ENCODE assay signal across 12 cellular contexts in the genomic region with DNA sequence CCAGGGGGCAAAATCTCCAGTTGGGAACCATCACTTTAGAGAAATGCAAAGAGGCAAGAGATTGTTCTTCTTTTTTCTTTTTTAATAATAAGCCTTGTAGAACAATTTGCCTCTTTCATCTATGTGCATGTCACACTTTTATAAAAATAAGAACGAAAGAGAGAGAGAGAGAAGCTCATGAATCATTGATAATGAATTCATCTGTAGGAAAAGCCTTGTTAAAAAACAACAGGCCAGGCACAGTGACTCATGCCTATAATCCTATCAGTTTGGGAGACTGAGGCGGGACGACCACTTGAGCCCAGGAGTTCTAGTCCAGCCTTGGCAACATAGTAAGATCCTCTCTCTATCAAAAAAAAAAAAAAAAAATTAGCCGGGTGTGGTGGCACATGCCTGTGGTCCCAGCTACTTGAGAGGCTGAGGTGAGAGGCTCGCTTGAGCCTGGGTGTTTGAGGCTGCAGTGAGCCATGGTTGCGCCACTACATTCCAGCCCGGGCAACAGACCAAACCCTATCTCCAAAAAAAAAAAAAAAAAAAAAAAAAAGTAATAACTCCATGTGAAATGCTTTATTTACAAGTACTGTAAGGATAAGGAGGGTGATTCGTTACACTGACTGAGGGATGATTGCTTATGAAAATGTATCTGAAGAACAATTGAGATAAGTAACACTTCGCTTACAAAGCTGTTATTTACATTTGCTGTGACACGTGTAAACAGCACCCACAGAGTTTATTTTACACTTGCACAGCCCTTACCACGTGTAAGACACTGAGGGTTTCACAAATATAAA. TPM values are rescaled to one million over a fixed set of nuclear protein-coding genes. Genes with fewer than 3 reads are reported as not detected.
DNase-seq lines count a peak whose midpoint lies in the region; TF ChIP-seq lines count a peak whose summit lies in the region.
"Had no signal": no experiment of that assay in that cellular context is flagged by ENCODE, and none has a peak within 500 bp of the region (broad histone marks: within the 10 kb centered on the region; RNA-seq: fewer than 3 reads in every experiment).

No MANE protein-coding gene starts in this region.

- no peaks in the 10 kb centered on the region for H3K9me3 Mint-ChIP-seq in Calu3 (ENCODE audit: low read depth, unreplicated experiment)
- H3K9me3 Mint-ChIP-seq: activated T-helper 17 cell treated with anti-CD3 and anti-CD28 coated beads, Interleukin-2, amount 50 U/mL, for 72 hours had no signal

- H3K27ac Mint-ChIP-seq in Calu3 (ENCODE audit: unreplicated experiment) = peak overlapping the region; percentile 1
- H3K27ac Mint-ChIP-seq: activated T-helper 17 cell treated with anti-CD3 and anti-CD28 coated beads, Interleukin-2, amount 50 U/mL, for 72 hours had no signal

- H3K36me3 ChIP-seq in SK-N-MC (ENCODE audit: insufficient read depth, low read length) = no peaks in the 10 kb centered on the region

- intact Hi-C loops in Calu3 (cut with micrococcal nuclease; ENCODE audit: unreplicated experiment) (loop anchor here (2.0 kb wide), 1 partner anchor 28 kb away; no protein-coding TSS in a partner anchor), posterior vena cava (cut with DNase I) (loop anchor here in 1 of 2 donors (5.0 kb wide), 1 partner anchor 1146 kb away; no protein-coding TSS in a partner anchor)

- H3K27me3 Mint-ChIP-seq in Calu3 (ENCODE audit: unreplicated experiment) = no peaks in the 10 kb centered on the region
- H3K27me3 Mint-ChIP-seq: activated T-helper 17 cell treated with anti-CD3 and anti-CD28 coated beads, Interleukin-2, amount 50 U/mL, for 72 hours had no signal

- peak overlapping the region; percentile 19; the same call in 1 of the 2 replicates for H3K27ac ChIP-seq in SK-N-MC

- no peak overlapping the region for H3K4me3 Mint-ChIP-seq in Calu3 (ENCODE audit: low read depth, unreplicated experiment)
- H3K4me3 Mint-ChIP-seq: activated T-helper 17 cell treated with anti-CD3 and anti-CD28 coated beads, Interleukin-2, amount 50 U/mL, for 72 hours had no signal

- CTCF ChIA-PET in Calu3 (lab: Charles Lee) = interaction anchor here (0.5 to 2.2 kb wide), 14 partner anchors 9 to 653 kb away, joined by 3 to 15 read pairs (median 5); no protein-coding TSS in a partner anchor

- no TSS peak for BruUV-seq in Calu3 (replicated peaks; lab: Mats Ljungman, UMichigan)

- no peaks in the 10 kb centered on the region for H3K9me3 ChIP-seq in SK-N-MC (ENCODE audit: low read depth, low read length)

- peaks cover 51% of the 10 kb centered on the region for H3K4me1 Mint-ChIP-seq in Calu3 (ENCODE audit: low read depth, unreplicated experiment)
- H3K4me1 Mint-ChIP-seq: activated T-helper 17 cell treated with anti-CD3 and anti-CD28 coated beads, Interleukin-2, amount 50 U/mL, for 72 hours had no signal

- no peak for TF ChIP-seq CTCF in Calu3 (IDR thresholded peaks at IDR 0.05; ENCODE audit: unreplicated experiment)
- TF ChIP-seq CTCF in fibroblast of pulmonary artery (IDR thresholded peaks at IDR 0.05; ENCODE audit: low read length, missing control alignments) = no peak

- DNase-seq in Calu3 (peak; percentile 66), SK-N-MC (ENCODE audit: low read depth, low spot score) (no peak), fibroblast of pulmonary artery (ENCODE audit: low read depth) (peak; percentile 93), posterior vena cava (ENCODE audit: low spot score) (peak; percentile 85), GDM1 (lab: John Stamatoyannopoulos, UW) (no peak), NCI-H446 treated with DMSO at 0.1 percent for 48 hours (lab: John Stamatoyannopoulos, UW) (no peak), cortex of kidney (lab: John Stamatoyannopoulos, UW) (no peak)
- DNase-seq in effector CD8-positive, alpha-beta T cell (lab: John Stamatoyannopoulos, UW) = no peak
- DNase-seq: DND-41, NCI-H1417 treated with DMSO at 0.1 percent for 48 hours had no signal

- no peaks in the 10 kb centered on the region for H3K36me3 Mint-ChIP-seq in Calu3 (ENCODE audit: insufficient read depth, unreplicated experiment)

- H3K4me3 ChIP-seq in SK-N-MC (peak overlapping the region; percentile 40), fibroblast of pulmonary artery (replicated peaks; ENCODE audit: low read depth, low read length) (no peak overlapping the region)

- no peak overlapping the region for H3K9ac ChIP-seq in SK-N-MC (ENCODE audit: insufficient read length)

RNA-seq across cellular contexts. Expression of a gene that starts 6.0 kb away (rescaled TPM):
- total RNA-seq in Calu3 (2022) = 0.94 and 1.9 TPM in 2 replicates
- total RNA-seq in posterior vena cava = 100 to 1,000 TPM; 210 to 342 TPM
- total RNA-seq: activated T-helper 17 cell treated with anti-CD3 and anti-CD28 coated beads, Interleukin-2, amount 50 U/mL, for 72 hours; skeletal muscle tissue had no signal

RNA-seq across cellular contexts. Expression of a gene that starts 24.5 kb away (rescaled TPM):
- total RNA-seq in Calu3 (2022) (1.5 and 4.8 TPM in 2 replicates), posterior vena cava (1 to 10 TPM; 4.1 to 4.5 TPM)

Comparison
In these comparisons a context has a peak if more than half of its experiments do, and no peak if none do; other contexts are left out.
1. DNase-seq: peak in Calu3 (single experiment), fibroblast of pulmonary artery (single experiment) and posterior vena cava (single experiment); none in SK-N-MC (single experiment), GDM1 (single experiment), effector CD8-positive, alpha-beta T cell (single experiment), NCI-H446 treated with DMSO at 0.1 percent for 48 hours (single experiment) and cortex of kidney (single experiment).
2. RNA of a gene that starts 6.0 kb away (total RNA-seq): 210 to 342 TPM in posterior vena cava; 0.94 to 1.9 TPM in Calu3; every median in the first group is over 10 times any median in the second.